In genomic region chr14:50520947-50521815, GRCh38 we compare ENCODE assay signal across 8 cellular contexts. TPM values are rescaled to one million over a fixed set of nuclear protein-coding genes. Genes with fewer than 3 reads are reported as not detected.
DNase-seq lines count a peak whose midpoint lies in the region; ATAC-seq and TF ChIP-seq lines count a peak whose summit lies in the region.

No MANE protein-coding gene starts in this region.

- H3K4me3 Mint-ChIP-seq in activated T-helper 1 cell treated with anti-CD3 and anti-CD28 coated beads, Interleukin-12 subunit alpha, Interleukin-12 subunit beta, Interleukin-2, Interleukin-4 antibody, amounts not matched to agents 30 ng/mL and 10 ng/mL and 1 ng/mL, durations not matched to agents 14 hours and 24 hours and 36 hours, result peak overlapping the region; percentile 61

- no peaks in the 10 kb centered on the region for H3K27me3 Mint-ChIP-seq in activated T-helper 1 cell treated with anti-CD3 and anti-CD28 coated beads, Interleukin-12 subunit alpha, Interleukin-12 subunit beta, Interleukin-2, Interleukin-4 antibody, amounts not matched to agents 30 ng/mL and 10 ng/mL and 1 ng/mL, durations not matched to agents 14 hours and 24 hours and 36 hours (ENCODE audit: insufficient read depth)

- peak overlapping the region; percentile 95 for H3K27ac Mint-ChIP-seq in activated T-helper 1 cell treated with anti-CD3 and anti-CD28 coated beads, Interleukin-12 subunit alpha, Interleukin-12 subunit beta, Interleukin-2, Interleukin-4 antibody, amounts not matched to agents 30 ng/mL and 10 ng/mL and 1 ng/mL, durations not matched to agents 14 hours and 24 hours and 36 hours

- ATAC-seq in HG03571 (IDR thresholded peaks at IDR 0.05; ENCODE audit: unreplicated experiment) (peak; percentile 62), left cardiac atrium (peak; percentile 44 to 91)

- no peaks in the 10 kb centered on the region for H3K9me3 Mint-ChIP-seq in activated T-helper 1 cell treated with anti-CD3 and anti-CD28 coated beads, Interleukin-12 subunit alpha, Interleukin-12 subunit beta, Interleukin-2, Interleukin-4 antibody, amounts not matched to agents 30 ng/mL and 10 ng/mL and 1 ng/mL, durations not matched to agents 14 hours and 24 hours and 36 hours

- TF ChIP-seq CTCF in GM20000 (IDR thresholded peaks at IDR 0.05; ENCODE audit: extremely low read depth, missing control alignments), result no peak

- peaks cover 11% of the 10 kb centered on the region for H3K36me3 Mint-ChIP-seq in activated T-helper 1 cell treated with anti-CD3 and anti-CD28 coated beads, Interleukin-12 subunit alpha, Interleukin-12 subunit beta, Interleukin-2, Interleukin-4 antibody, amounts not matched to agents 30 ng/mL and 10 ng/mL and 1 ng/mL, durations not matched to agents 14 hours and 24 hours and 36 hours (ENCODE audit: low read depth)

- intact Hi-C loops in activated T-helper 1 cell treated with anti-CD3 and anti-CD28 coated beads, Interleukin-12 subunit alpha, Interleukin-12 subunit beta, Interleukin-2, Interleukin-4 antibody, amounts not matched to agents 30 ng/mL and 10 ng/mL and 1 ng/mL, durations not matched to agents 14 hours and 24 hours and 36 hours (cut with micrococcal nuclease), result loop anchor here (1.0 to 5.0 kb wide), 12 partner anchors 86 to 934 kb away; partner anchors contain the start of genes ARF6, KLHDC2, RPS29 and SOS2
- intact Hi-C loops in left cardiac atrium (cut with DNase I), result no loop called here

- DNase-seq in Ammon's horn (ENCODE audit: low spot score) (peak; percentile 48), GM20000 (ENCODE audit: low spot score) (peak; percentile 51), left cardiac atrium (peak; percentile 31), midbrain (lab: John Stamatoyannopoulos, UW) (no peak)
- peak; percentile 33 for DNase-seq in activated T-helper 1 cell treated with anti-CD3 and anti-CD28 coated beads, Interleukin-12 subunit alpha, Interleukin-12 subunit beta, Interleukin-2, Interleukin-4 antibody, amounts not matched to agents 30 ng/mL and 10 ng/mL and 1 ng/mL, durations not matched to agents 14 hours and 24 hours and 36 hours (ENCODE audit: low spot score)
- peak; percentile 70 for DNase-seq in stimulated activated CD8-positive, alpha-beta memory T cell treated with anti-CD3 and anti-CD28 coated beads, Interleukin-4, amount 100 ng/mL, for 48 hours
- DNase-seq in effector CD4-positive, alpha-beta T cell, result no peak

- H3K4me1 Mint-ChIP-seq in activated T-helper 1 cell treated with anti-CD3 and anti-CD28 coated beads, Interleukin-12 subunit alpha, Interleukin-12 subunit beta, Interleukin-2, Interleukin-4 antibody, amounts not matched to agents 30 ng/mL and 10 ng/mL and 1 ng/mL, durations not matched to agents 14 hours and 24 hours and 36 hours (ENCODE audit: low read depth), result peaks cover 41% of the 10 kb centered on the region

RNA-seq across cellular contexts. Expression of gene MAP4K5, which starts 11.2 kb away (rescaled TPM):
- total RNA-seq in activated T-helper 1 cell treated with anti-CD3 and anti-CD28 coated beads, Interleukin-12 subunit alpha, Interleukin-12 subunit beta, Interleukin-2, Interleukin-4 antibody, amounts not matched to agents 30 ng/mL and 10 ng/mL and 1 ng/mL, durations not matched to agents 14 hours and 24 hours and 36 hours, result 26.4 and 27.5 TPM in 2 replicates
- total RNA-seq in left cardiac atrium, result 10 to 100 TPM; 17.6 to 25.3 TPM

RNA-seq across cellular contexts. Expression of gene ATL1, which starts 38.8 kb away (rescaled TPM):
- 0.83 and 1.2 TPM in 2 replicates for total RNA-seq in activated T-helper 1 cell treated with anti-CD3 and anti-CD28 coated beads, Interleukin-12 subunit alpha, Interleukin-12 subunit beta, Interleukin-2, Interleukin-4 antibody, amounts not matched to agents 30 ng/mL and 10 ng/mL and 1 ng/mL, durations not matched to agents 14 hours and 24 hours and 36 hours
- total RNA-seq in left cardiac atrium, result 1 to 10 TPM; 1.7 TPM

Comparison
In these comparisons a context has a peak if more than half of its experiments do, and no peak if none do; other contexts are left out.
1. DNase-seq: peak in Ammon's horn (single experiment), GM20000 (single experiment), activated T-helper 1 cell treated with anti-CD3 and anti-CD28 coated beads, Interleukin-12 subunit alpha, Interleukin-12 subunit beta, Interleukin-2, Interleukin-4 antibody, amounts not matched to agents 30 ng/mL and 10 ng/mL and 1 ng/mL, durations not matched to agents 14 hours and 24 hours and 36 hours (single experiment), left cardiac atrium (single experiment) and stimulated activated CD8-positive, alpha-beta memory T cell treated with anti-CD3 and anti-CD28 coated beads, Interleukin-4, amount 100 ng/mL, for 48 hours (single experiment); none in midbrain (single experiment) and effector CD4-positive, alpha-beta T cell (single experiment).